In the genomic region with DNA sequence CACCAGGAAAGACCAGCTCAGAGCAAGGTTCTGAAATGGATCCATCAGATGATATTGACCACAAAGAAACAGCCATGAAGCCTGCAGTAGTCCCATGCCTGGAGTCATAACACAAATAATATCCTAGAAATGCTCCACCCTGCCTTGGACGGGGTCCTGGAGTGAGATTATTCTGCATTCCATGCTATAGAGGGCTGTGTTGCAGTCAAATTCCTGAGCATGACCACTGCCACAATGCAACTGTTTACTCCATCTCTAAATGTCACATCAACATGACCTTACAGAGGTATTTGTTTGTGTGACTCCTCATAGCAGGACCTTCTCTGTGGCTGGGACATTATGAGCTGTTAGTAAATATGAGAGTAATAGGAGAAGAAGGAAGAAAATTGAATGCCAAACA, we compare ENCODE assay signal across 14 cellular contexts.
DNase-seq lines count a peak whose midpoint lies in the region; ATAC-seq and TF ChIP-seq lines count a peak whose summit lies in the region.
"Had no signal": no experiment of that assay in that cellular context is flagged by ENCODE, and none has a peak within 500 bp of the region (broad histone marks: within the 10 kb centered on the region; RNA-seq: fewer than 3 reads in every experiment).

No MANE protein-coding gene starts in this region.

- H3K9me3 ChIP-seq in PC-9 (ENCODE audit: insufficient read depth, low read depth), result no peaks in the 10 kb centered on the region
- H3K9me3 ChIP-seq: heart left ventricle had no signal

- H3F3A ChIP-seq in PC-9 (ENCODE audit: insufficient read depth, low read depth), result no peaks in the 10 kb centered on the region

- no TSS peak for BruUV-seq in PC-9 (replicated peaks; lab: Mats Ljungman, UMichigan)

- ATAC-seq in GM19463 (IDR thresholded peaks at IDR 0.05; ENCODE audit: unreplicated experiment), result no peak
- ATAC-seq: activated CD4-positive, alpha-beta T cell treated with anti-CD3 and anti-CD28 coated beads for 36 hours; heart left ventricle had no signal

- no peak overlapping the region for H2AFZ ChIP-seq in PC-9

- no peaks in the 10 kb centered on the region for H4K20me1 ChIP-seq in PC-9 (ENCODE audit: insufficient read depth)

- H3K9ac ChIP-seq in rectal smooth muscle tissue (ENCODE audit: low read length), result peak overlapping the region; percentile 21

- peak overlapping the region; percentile 7; the same call in 1 of the 2 replicates for H3K4me2 ChIP-seq in PC-9

- POLR2A ChIA-PET in PC-9 (lab: Charles Lee; ENCODE audit: unreplicated experiment), result no interaction called here
- POLR2A ChIA-PET in HEK293T (lab: Yijun Ruan, JAX), result no interaction called here

- TF ChIP-seq CTCF in PC-9 (conservative IDR thresholded peaks at IDR 0.05), result no peak; the same call in 1 of the 2 replicates

- intact Hi-C loops in PC-9 (cut with micrococcal nuclease; ENCODE audit: unreplicated experiment), result loop anchor here (1.0 to 5.0 kb wide), 2 partner anchors 116 to 206 kb away; no protein-coding TSS in a partner anchor

- CTCF ChIA-PET in PC-9 (lab: Charles Lee) (no interaction called here), HEK293T (lab: Yijun Ruan, JAX) (no interaction called here)

- peak; percentile 82 for DNase-seq in ELR (ENCODE audit: low read depth)
- peak; percentile 24 to 56 for DNase-seq in PC-9
- DNase-seq in fibroblast of gingiva (ENCODE audit: low read depth), result peak; percentile 86
- DNase-seq in stimulated activated CD4-positive, alpha-beta T cell treated with anti-CD3 and anti-CD28 coated beads, Interleukin-4, amount 100 ng/mL, for 24 hours, result no peak
- DNase-seq in HEK293T (ENCODE audit: extremely low spot score), result no peak
- no peak for DNase-seq in NCI-H1436 (lab: John Stamatoyannopoulos, UW)
- DNase-seq: activated CD4-positive, alpha-beta T cell treated with anti-CD3 and anti-CD28 coated beads for 36 hours; activated T-cell treated with anti-CD3 and anti-CD28 coated beads, Interleukin-2, amount 50 U/mL, for 1 hour; amygdala; effector CD4-positive, alpha-beta T cell; heart left ventricle; left ventricle myocardium inferior had no signal

- H3K9me2 ChIP-seq in PC-9 (ENCODE audit: insufficient read depth), result no peaks in the 10 kb centered on the region; the same call in 1 of the 2 replicates

- H3K79me2 ChIP-seq in PC-9 (ENCODE audit: low read depth), result no peaks in the 10 kb centered on the region

- H3K27me3 ChIP-seq in PC-9 (ENCODE audit: insufficient read depth, low read depth), result no peaks in the 10 kb centered on the region
- no peaks in the 10 kb centered on the region for H3K27me3 ChIP-seq in rectal smooth muscle tissue (ENCODE audit: control insufficient read depth, insufficient read depth, low read length)
- H3K27me3 ChIP-seq: heart left ventricle had no signal

- H3K27ac ChIP-seq in PC-9, result no peak overlapping the region
- no peak overlapping the region for H3K27ac ChIP-seq in rectal smooth muscle tissue (ENCODE audit: low read depth, low read length)
- H3K27ac ChIP-seq: heart left ventricle, left ventricle myocardium inferior had no signal

- peaks cover 24% of the 10 kb centered on the region for H3K4me1 ChIP-seq in PC-9 (replicated peaks; ENCODE audit: insufficient read depth)
- H3K4me1 ChIP-seq in rectal smooth muscle tissue (ENCODE audit: control insufficient read depth, insufficient read depth, low read length), result no peaks in the 10 kb centered on the region
- H3K4me1 ChIP-seq: left ventricle myocardium inferior had no signal

- no peak overlapping the region for H3K4me3 ChIP-seq in PC-9
- H3K4me3 ChIP-seq in rectal smooth muscle tissue (ENCODE audit: low read length), result no peak overlapping the region
- H3K4me3 ChIP-seq: heart left ventricle, left ventricle myocardium inferior had no signal

- H3K36me3 ChIP-seq in PC-9 (ENCODE audit: low read depth) (no peaks in the 10 kb centered on the region), rectal smooth muscle tissue (ENCODE audit: control insufficient read depth, insufficient read depth, low read length) (no peaks in the 10 kb centered on the region)
- H3K36me3 ChIP-seq: heart left ventricle, left ventricle myocardium inferior had no signal

TF ChIP-seq in HEK293T, 16 proteins besides CTCF, POLR2A, EP300 and RAD21:
- no peak for TF ChIP-seq LEF1 (IDR thresholded peaks at IDR 0.05; ENCODE audit: borderline replicate concordance)
- TF ChIP-seq ZNF384 (IDR thresholded peaks at IDR 0.05), result no peak
- TF ChIP-seq NFRKB (IDR thresholded peaks at IDR 0.05), result no peak
- no peak for TF ChIP-seq FOXA1 (IDR thresholded peaks at IDR 0.05)
- no peak for TF ChIP-seq BHLHE40 (IDR thresholded peaks at IDR 0.05; ENCODE audit: borderline replicate concordance)
TF ChIP-seq in HEK293T: peak in this region for 0.

Comparison
In these comparisons a context has a peak if more than half of its experiments do, and no peak if none do; other contexts are left out.
1. DNase-seq: peak in ELR (single experiment), PC-9 (2 of 2) and fibroblast of gingiva (single experiment); none in stimulated activated CD4-positive, alpha-beta T cell treated with anti-CD3 and anti-CD28 coated beads, Interleukin-4, amount 100 ng/mL, for 24 hours (single experiment), HEK293T (single experiment) and NCI-H1436 (single experiment).